10 cellular contexts compared by ENCODE assay signal in the genomic region with DNA sequence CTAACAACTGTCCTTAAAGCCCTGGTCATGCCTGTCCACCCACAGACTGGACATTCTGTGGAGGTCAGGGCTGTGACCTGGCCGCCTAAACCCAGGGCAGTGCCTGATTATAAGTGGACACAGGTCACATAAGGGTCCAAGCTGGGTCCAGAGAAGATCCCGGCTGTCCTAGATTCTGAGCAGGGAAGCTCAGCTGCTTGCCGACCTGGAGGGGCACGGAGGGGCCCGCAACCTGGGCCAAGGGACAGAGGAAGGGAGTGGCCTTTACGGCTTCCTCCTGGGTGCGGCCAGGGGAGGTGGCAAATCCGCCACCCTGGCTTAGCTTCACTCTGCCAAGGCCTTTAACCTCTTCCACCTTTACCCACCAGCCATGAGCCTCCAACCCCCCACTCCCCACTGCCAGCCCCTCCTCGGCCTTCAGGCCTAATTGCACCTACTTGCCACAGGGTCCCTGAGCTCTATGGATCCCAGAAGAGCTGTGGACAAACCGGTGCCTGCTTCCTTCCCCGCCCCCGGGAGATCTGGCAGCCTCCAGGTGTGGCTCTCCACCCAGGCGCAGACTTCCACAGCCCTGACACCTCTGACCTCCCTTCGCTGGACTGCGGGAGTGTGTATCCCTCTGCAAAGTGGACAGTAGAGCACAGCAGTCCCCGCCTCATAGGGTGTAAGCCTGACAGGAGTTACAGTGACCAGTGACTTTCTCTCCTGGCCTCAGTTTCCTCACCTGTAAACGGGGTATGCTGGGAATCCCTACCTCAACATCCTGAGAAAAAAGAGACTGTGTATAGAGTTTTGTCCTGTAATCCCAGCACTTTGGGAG. TPM values are rescaled to one million over a fixed set of nuclear protein-coding genes. Genes with fewer than 3 reads are reported as not detected.
DNase-seq lines count a peak whose midpoint lies in the region; ATAC-seq, FAIRE-seq and TF ChIP-seq lines count a peak whose summit lies in the region.
"Had no signal": no experiment of that assay in that cellular context is flagged by ENCODE, and none has a peak within 500 bp of the region (broad histone marks: within the 10 kb centered on the region; RNA-seq: fewer than 3 reads in every experiment).

No MANE protein-coding gene starts in this region.

- peaks cover 35% of the 10 kb centered on the region for H3K79me2 ChIP-seq in DOHH2 (ENCODE audit: control insufficient read depth, low read length)
- peaks cover 14% of the 10 kb centered on the region for H3K79me2 ChIP-seq in PC-9 (ENCODE audit: low read depth)

- H3K36me3 ChIP-seq in DOHH2 (ENCODE audit: control insufficient read depth, low read length) (peaks cover 45% of the 10 kb centered on the region), PC-9 (ENCODE audit: low read depth) (0 out of 2 replicates have a peak, but pooled peaks cover 5% of the 10 kb centered on the region), endodermal cell (ENCODE audit: control insufficient read depth, insufficient read depth, low read length) (peaks cover 29% of the 10 kb centered on the region), pancreas (peaks cover 0 to 8% (median 0%) of the 10 kb centered on the region in 3 donors)

- no peak for TF ChIP-seq CTCF in DOHH2 (IDR thresholded peaks at IDR 0.05; ENCODE audit: low read depth, low read length, poor library complexity, severe bottlenecking)
- TF ChIP-seq CTCF in PC-9 (conservative IDR thresholded peaks at IDR 0.05): no peak
- TF ChIP-seq CTCF in endodermal cell (conservative IDR thresholded peaks at IDR 0.05): no peak
- TF ChIP-seq CTCF in pancreas (IDR thresholded peaks at IDR 0.05): no peak

- H3K27ac ChIP-seq in DOHH2 (ENCODE audit: low read depth, low read length): no peak overlapping the region
- no peak overlapping the region for H3K27ac ChIP-seq in PC-9
- H3K27ac ChIP-seq in endodermal cell (ENCODE audit: low read depth, low read length): no peak overlapping the region
- H3K27ac ChIP-seq in pancreas: no peak overlapping the region
- H3K27ac ChIP-seq: epithelial cell of prostate had no signal

- peak overlapping the region; percentile 77 for H3K27ac Mint-ChIP-seq in endodermal cell

- H3K27me3 ChIP-seq in DOHH2 (ENCODE audit: control insufficient read depth, low read length) (no peaks in the 10 kb centered on the region), PC-9 (ENCODE audit: insufficient read depth, low read depth) (no peaks in the 10 kb centered on the region), endodermal cell (ENCODE audit: control insufficient read depth, insufficient read depth, low read length, poor library complexity, severe bottlenecking) (no peaks in the 10 kb centered on the region), pancreas (no peaks in the 10 kb centered on the region)

- H3K9me2 ChIP-seq in DOHH2 (replicated peaks; ENCODE audit: control insufficient read depth, low read length) (no peaks in the 10 kb centered on the region), PC-9 (ENCODE audit: insufficient read depth) (no peaks in the 10 kb centered on the region)

- POLR2A ChIA-PET in PC-9 (lab: Charles Lee; ENCODE audit: unreplicated experiment): no interaction called here

- H3K9me3 Mint-ChIP-seq in endodermal cell: no peaks in the 10 kb centered on the region

- H3K27me3 Mint-ChIP-seq in endodermal cell (ENCODE audit: insufficient read depth): peaks cover 2% of the 10 kb centered on the region

- H3K4me3 ChIP-seq in DOHH2 (ENCODE audit: low read length): peak overlapping the region; percentile 87
- H3K4me3 ChIP-seq in PC-9: no peak overlapping the region; the same call in 1 of the 2 replicates
- peak overlapping the region; percentile 93 for H3K4me3 ChIP-seq in endodermal cell (ENCODE audit: low read length)
- no peak overlapping the region for H3K4me3 ChIP-seq in pancreas

- no peak for ATAC-seq in pancreas
- no peak for ATAC-seq in HG02973 (IDR thresholded peaks at IDR 0.05; ENCODE audit: unreplicated experiment)
- no peak for ATAC-seq in GM21825 (IDR thresholded peaks at IDR 0.05; ENCODE audit: unreplicated experiment)

- H2AFZ ChIP-seq in PC-9: no peak overlapping the region

- H3K9me3 ChIP-seq in DOHH2 (ENCODE audit: control insufficient read depth, insufficient read depth, low read length) (no peaks in the 10 kb centered on the region), PC-9 (ENCODE audit: insufficient read depth, low read depth) (no peaks in the 10 kb centered on the region), endodermal cell (ENCODE audit: control insufficient read depth, low read length) (no peaks in the 10 kb centered on the region), pancreas (no peaks in the 10 kb centered on the region)

- H3F3A ChIP-seq in DOHH2 (ENCODE audit: control insufficient read depth, insufficient read depth) (no peaks in the 10 kb centered on the region), PC-9 (ENCODE audit: insufficient read depth, low read depth) (peaks cover 33% of the 10 kb centered on the region; the same call in 1 of the 2 replicates)

- H3K4me2 ChIP-seq in DOHH2 (ENCODE audit: low read length) (peak overlapping the region; percentile 93), PC-9 (peak overlapping the region; percentile 90; the same call in 1 of the 2 replicates)

- no peak for FAIRE-seq in pancreas (lab: Jason Lieb, UNC)

- H3K4me1 ChIP-seq in DOHH2 (ENCODE audit: control insufficient read depth, low read length) (peaks cover 26% of the 10 kb centered on the region), PC-9 (replicated peaks; ENCODE audit: insufficient read depth) (peaks cover 31% of the 10 kb centered on the region), endodermal cell (ENCODE audit: control insufficient read depth, insufficient read depth, low read length) (no peaks in the 10 kb centered on the region), pancreas (peaks cover 0 to 6% (median 0%) of the 10 kb centered on the region in 3 donors)

- DNase-seq in PC-9: peak in 1 of 2 experiments; percentile 31
- no peak for DNase-seq in endodermal cell
- DNase-seq in pancreas: peak in 5 of 6 donors; percentile 1 to 60 (median 11)
- no peak for DNase-seq in cerebellar nuclear complex (lab: John Stamatoyannopoulos, UW)
- DNase-seq in effector CD4-positive, alpha-beta T cell: no peak
- DNase-seq: NCI-H146 had no signal

- peak overlapping the region; percentile 83 for H3K4me3 Mint-ChIP-seq in endodermal cell

- CTCF ChIA-PET in PC-9 (lab: Charles Lee): no interaction called here

- intact Hi-C loops in PC-9 (cut with micrococcal nuclease; ENCODE audit: unreplicated experiment) (no loop called here), pancreas (cut with DNase I) (no loop called here)

- BruUV-seq in PC-9 (replicated peaks; lab: Mats Ljungman, UMichigan): no TSS peak

- peaks cover 17% of the 10 kb centered on the region for H3K4me1 Mint-ChIP-seq in endodermal cell

- H3K36me3 Mint-ChIP-seq in endodermal cell (ENCODE audit: low read depth): peaks cover 46% of the 10 kb centered on the region

- WGBS in endodermal cell (ENCODE audit: insufficient coverage in 1 of 2, insufficient read length in 1 of 2), 2 experiments: 90 to 91% methylated on average over 8 to 17 of the region's 17 CpGs
- WGBS in pancreas, 2 donors: 78 to 81% methylated on average over 14 to 17 of the region's 17 CpGs

- H4K20me1 ChIP-seq in DOHH2 (ENCODE audit: control insufficient read depth, insufficient read depth, low read depth, low read length): 0 out of 2 replicates have a peak, but pooled peaks cover 5% of the 10 kb centered on the region
- H4K20me1 ChIP-seq in PC-9 (ENCODE audit: insufficient read depth): no peaks in the 10 kb centered on the region

- H3K9ac ChIP-seq in endodermal cell (ENCODE audit: extremely low read depth, low read length, poor library complexity, severe bottlenecking): no peak overlapping the region

RNA-seq across cellular contexts. Expression of a gene that starts 1.7 kb away (rescaled TPM):
- total RNA-seq in PC-9 (2021): 42.9 and 52.8 TPM in 2 replicates
- 10 to 100 TPM; 63.4 to 72.7 TPM for total RNA-seq in endodermal cell
- 51.6 TPM for polyA plus RNA-seq in endodermal cell (2013, experiment 1 of 2)
- 52.4 TPM for polyA plus RNA-seq in endodermal cell (2013, experiment 2 of 2)
- 10 to 100 TPM; 13.8 to 24.4 (median 18.2) TPM for total RNA-seq in pancreas
- polyA plus RNA-seq in pancreas: 10 to 100 TPM; 22.2 to 58.4 TPM

RNA-seq across cellular contexts. Expression of a gene that starts 14.7 kb away (rescaled TPM):
- total RNA-seq in PC-9 (2021) (49.8 and 61.7 TPM in 2 replicates), endodermal cell (10 to 100 TPM; 75.7 to 86.2 TPM), pancreas (10 to 100 TPM in 5 of 6 donors, 1 to 10 TPM in 1; 7.7 to 17.8 (median 11.2) TPM)
- polyA plus RNA-seq in endodermal cell (2013, experiment 1 of 2): 132 TPM
- polyA plus RNA-seq in endodermal cell (2013, experiment 2 of 2): 134 TPM
- polyA plus RNA-seq in pancreas: 10 to 100 TPM; 71.4 to 81.2 TPM

RNA-seq across cellular contexts. Expression of a gene that starts 14.9 kb away (rescaled TPM):
- total RNA-seq in PC-9 (2021): 1,283 and 1,512 TPM in 2 replicates
- 1,000 to 10,000 TPM; 1,512 to 1,809 TPM for total RNA-seq in endodermal cell
- 1,091 TPM for polyA plus RNA-seq in endodermal cell (2013, experiment 1 of 2)
- 978 TPM for polyA plus RNA-seq in endodermal cell (2013, experiment 2 of 2)
- total RNA-seq in pancreas: 1,000 to 10,000 TPM in 4 of 6 donors, 100 to 1,000 TPM in 2; 892 to 1,524 (median 1,066) TPM
- polyA plus RNA-seq in pancreas: 100 to 1,000 TPM; 706 to 850 TPM

RNA-seq across cellular contexts. Expression of a gene that starts 36.6 kb away (rescaled TPM):
- 0.37 and 1.6 TPM in 2 replicates for total RNA-seq in PC-9 (2021)
- total RNA-seq in endodermal cell: 1 to 10 TPM; 2.3 to 2.6 TPM
- 1.6 TPM for polyA plus RNA-seq in endodermal cell (2013, experiment 1 of 2)
- polyA plus RNA-seq in endodermal cell (2013, experiment 2 of 2): 1.4 TPM
- 1 to 10 TPM; 1.7 to 2.3 (median 2.0) TPM for total RNA-seq in pancreas
- polyA plus RNA-seq in pancreas: 10 to 100 TPM in 1 of 2 donors, 1 to 10 TPM in 1; 7.7 to 17.9 TPM

RNA-seq across cellular contexts. Expression of a gene that starts 57.5 kb away (rescaled TPM):
- total RNA-seq in PC-9 (2021) (0.30 TPM in 1 of 2 replicates, not detected in the other), endodermal cell (10 to 100 TPM; 10.9 to 13.2 TPM), pancreas (10 to 100 TPM in 4 of 6 donors, 1 to 10 TPM in 2; 2.8 to 82.8 (median 22.5) TPM)
- 4.2 TPM for polyA plus RNA-seq in endodermal cell (2013, experiment 1 of 2)
- 2.9 TPM for polyA plus RNA-seq in endodermal cell (2013, experiment 2 of 2)
- 100 to 1,000 TPM in 1 of 2 donors, 10 to 100 TPM in 1; 95.0 to 169 TPM for polyA plus RNA-seq in pancreas

Comparison
In these comparisons a context has a peak if more than half of its experiments do, and no peak if none do; other contexts are left out.
1. H3K4me3 ChIP-seq: peak in DOHH2 (single experiment) and endodermal cell (single experiment); none in PC-9 (single experiment) and pancreas (0 of 4).
2. DNase-seq: peak in pancreas (5 of 6); none in endodermal cell (single experiment), cerebellar nuclear complex (0 of 2) and effector CD4-positive, alpha-beta T cell (single experiment).